8 cellular contexts compared by ENCODE assay signal in the genomic region with DNA sequence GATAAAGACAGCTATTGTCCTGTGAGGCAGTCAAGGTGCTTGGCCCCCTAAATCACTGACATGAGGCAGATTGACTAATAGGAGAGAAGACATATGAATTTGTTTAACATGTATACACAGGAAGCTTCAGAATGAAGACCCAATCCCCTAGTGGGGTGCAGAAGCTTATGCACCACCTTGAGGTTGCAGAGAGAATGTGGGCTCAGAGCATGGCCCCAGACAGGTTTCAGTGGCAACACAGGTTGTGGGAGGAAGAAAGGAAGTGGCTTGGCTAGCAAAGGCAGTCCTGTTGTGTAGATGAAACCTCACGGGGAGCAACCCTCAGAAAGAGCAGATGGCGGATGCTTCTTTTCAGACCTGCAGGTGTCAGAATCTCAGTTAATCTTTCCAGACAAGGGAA. TPM values are rescaled to one million over a fixed set of nuclear protein-coding genes. Genes with fewer than 3 reads are reported as not detected.
DNase-seq lines count a peak whose midpoint lies in the region; ATAC-seq and TF ChIP-seq lines count a peak whose summit lies in the region.

No MANE protein-coding gene starts in this region.

- H3K9me3 ChIP-seq in right cardiac atrium (ENCODE audit: control insufficient read depth, low read length), result no peaks in the 10 kb centered on the region
- H3K9me3 ChIP-seq in naive thymus-derived CD4-positive, alpha-beta T cell (ENCODE audit: control insufficient read depth in 2 of 3, low read length in 3 of 3), result no peaks in the 10 kb centered on the region
- no peaks in the 10 kb centered on the region for H3K9me3 ChIP-seq in mesenchymal stem cell (ENCODE audit: control insufficient read depth, low read length)

- H3K23ac ChIP-seq in mesenchymal stem cell (ENCODE audit: low read length in 2 of 2), result no peak overlapping the region

- H3K27me3 ChIP-seq in right cardiac atrium (ENCODE audit: control insufficient read depth, insufficient read depth) (no peaks in the 10 kb centered on the region), foreskin keratinocyte (peaks cover 26% of the 10 kb centered on the region), mesenchymal stem cell (ENCODE audit: control insufficient read depth in 1 of 2, insufficient read depth in 1 of 2, low read length in 2 of 2) (peaks cover 7 to 23% of the 10 kb centered on the region in 2 experiments)
- no peaks in the 10 kb centered on the region for H3K27me3 ChIP-seq in naive thymus-derived CD4-positive, alpha-beta T cell (ENCODE audit: control insufficient read depth in 2 of 2, insufficient read depth in 2 of 2, low read length in 2 of 2)

- H4K91ac ChIP-seq in mesenchymal stem cell (ENCODE audit: low read length), result no peak overlapping the region

- DNase-seq in left cardiac atrium (no peak), right cardiac atrium (no peak), foreskin keratinocyte (no peak), GF-D8 (lab: John Stamatoyannopoulos, UW) (no peak), mesenchymal stem cell (no peak)
- DNase-seq in activated CD8-positive, alpha-beta T cell treated with anti-CD3 and anti-CD28 coated beads for 36 hours, result peak; percentile 86
- peak; percentile 18 to 89 (median 78) for DNase-seq in naive thymus-derived CD4-positive, alpha-beta T cell

- H3K36me3 Mint-ChIP-seq in activated CD8-positive, alpha-beta T cell treated with anti-CD3 and anti-CD28 coated beads for 36 hours (ENCODE audit: low read depth), result no peaks in the 10 kb centered on the region
- H3K36me3 Mint-ChIP-seq in naive thymus-derived CD4-positive, alpha-beta T cell, result peaks cover 0 to 2% (median 0%) of the 10 kb centered on the region in 5 donors

- H2AFZ ChIP-seq in mesenchymal stem cell (ENCODE audit: low read depth, low read length), result no peak overlapping the region

- peak overlapping the region in 1 of 2 experiments; percentile 55 for H3K14ac ChIP-seq in mesenchymal stem cell (ENCODE audit: low read length in 2 of 2)

- H3K4me2 ChIP-seq in mesenchymal stem cell (ENCODE audit: low read length, poor library complexity, severe bottlenecking), result no peak overlapping the region

- CTCF ChIA-PET in activated CD8-positive, alpha-beta T cell treated with anti-CD3 and anti-CD28 coated beads for 36 hours (lab: Charles Lee), result interaction anchor here (0.8 to 3.2 kb wide), 14 partner anchors 9 to 319 kb away, joined by 3 to 18 read pairs (median 4); a partner anchor contains a TSS
- CTCF ChIA-PET in naive thymus-derived CD4-positive, alpha-beta T cell (lab: Charles Lee), result interaction anchor here (0.7 to 1.7 kb wide), 6 partner anchors 16 to 440 kb away, joined by 3 to 31 read pairs (median 6); a partner anchor contains a TSS

- H3K79me1 ChIP-seq in mesenchymal stem cell (replicated peaks; ENCODE audit: low read length, poor library complexity, severe bottlenecking), result no peaks in the 10 kb centered on the region

- H4K8ac ChIP-seq in mesenchymal stem cell (ENCODE audit: low read length), result no peak overlapping the region

- H3K4me1 ChIP-seq in right cardiac atrium (ENCODE audit: control insufficient read depth, insufficient read depth, low read length), result no peaks in the 10 kb centered on the region
- H3K4me1 ChIP-seq in naive thymus-derived CD4-positive, alpha-beta T cell (ENCODE audit: control insufficient read depth in 2 of 2, insufficient read depth in 2 of 2, low read length in 2 of 2), result peaks cover 16 to 26% of the 10 kb centered on the region in 2 donors
- H3K4me1 ChIP-seq in foreskin keratinocyte, result peaks cover 4% of the 10 kb centered on the region
- H3K4me1 ChIP-seq in mesenchymal stem cell (ENCODE audit: control insufficient read depth, insufficient read depth, low read depth, low read length), result peaks cover 3% of the 10 kb centered on the region

- no peaks in the 10 kb centered on the region for H3K36me3 ChIP-seq in naive thymus-derived CD4-positive, alpha-beta T cell (ENCODE audit: control insufficient read depth in 2 of 3, insufficient read depth in 3 of 3, low read length in 3 of 3)
- H3K36me3 ChIP-seq in mesenchymal stem cell (ENCODE audit: control insufficient read depth in 1 of 2, insufficient read depth in 2 of 2, low read depth in 1 of 2, low read length in 2 of 2), result no peaks in the 10 kb centered on the region

- peaks cover 31% of the 10 kb centered on the region for H3K4me1 Mint-ChIP-seq in activated CD8-positive, alpha-beta T cell treated with anti-CD3 and anti-CD28 coated beads for 36 hours (ENCODE audit: low read depth)
- H3K4me1 Mint-ChIP-seq in naive thymus-derived CD4-positive, alpha-beta T cell, result peaks cover 26 to 41% (median 35%) of the 10 kb centered on the region in 7 donors

- no peak overlapping the region for H3K18ac ChIP-seq in mesenchymal stem cell (ENCODE audit: low read depth in 1 of 2, low read length in 2 of 2)

- no peak overlapping the region for H3K4ac ChIP-seq in mesenchymal stem cell (ENCODE audit: low read depth in 1 of 2, low read length in 2 of 2)

- no peak overlapping the region for H3K4me3 Mint-ChIP-seq in activated CD8-positive, alpha-beta T cell treated with anti-CD3 and anti-CD28 coated beads for 36 hours
- H3K4me3 Mint-ChIP-seq in naive thymus-derived CD4-positive, alpha-beta T cell, result peak overlapping the region; percentile 41 to 74 (median 58)

- intact Hi-C loops in left cardiac atrium (cut with DNase I), result no loop called here
- intact Hi-C loops in right cardiac atrium (cut with DNase I), result no loop called here
- intact Hi-C loops in activated CD8-positive, alpha-beta T cell treated with anti-CD3 and anti-CD28 coated beads for 36 hours (cut with micrococcal nuclease), result no loop called here
- intact Hi-C loops in naive thymus-derived CD4-positive, alpha-beta T cell (cut with micrococcal nuclease), result loop anchor here (1.0 kb wide), 4 partner anchors 20 to 259 kb away; a partner anchor contains a TSS

- no peak overlapping the region for H3K4me3 ChIP-seq in right cardiac atrium (ENCODE audit: low read length)
- H3K4me3 ChIP-seq in naive thymus-derived CD4-positive, alpha-beta T cell (ENCODE audit: low read length), result no peak overlapping the region
- H3K4me3 ChIP-seq in mesenchymal stem cell (ENCODE audit: insufficient read depth in 1 of 2, low read depth in 1 of 2, low read length in 2 of 2), result no peak overlapping the region

- no peak overlapping the region for H3K9ac ChIP-seq in mesenchymal stem cell (ENCODE audit: low read length)

- 66% methylated on average over 2 of the region's 2 CpGs for WGBS in right cardiac atrium
- 77% methylated on average over 2 of the region's 2 CpGs for WGBS in mesenchymal stem cell

- no peaks in the 10 kb centered on the region for H3K9me3 Mint-ChIP-seq in activated CD8-positive, alpha-beta T cell treated with anti-CD3 and anti-CD28 coated beads for 36 hours
- no peaks in the 10 kb centered on the region for H3K9me3 Mint-ChIP-seq in naive thymus-derived CD4-positive, alpha-beta T cell

- TF ChIP-seq CTCF in activated CD8-positive, alpha-beta T cell treated with anti-CD3 and anti-CD28 coated beads for 36 hours (IDR thresholded peaks at IDR 0.05), result peak; percentile 61
- no peak for TF ChIP-seq CTCF in foreskin keratinocyte (conservative IDR thresholded peaks at IDR 0.05)

- H3K27ac ChIP-seq in right cardiac atrium (ENCODE audit: low read length) (no peak overlapping the region), foreskin keratinocyte (no peak overlapping the region), mesenchymal stem cell (ENCODE audit: low read length, poor library complexity, severe bottlenecking) (no peak overlapping the region)
- no peak overlapping the region for H3K27ac ChIP-seq in naive thymus-derived CD4-positive, alpha-beta T cell (ENCODE audit: low read depth, low read length)

- ATAC-seq in left cardiac atrium (peak; percentile 31 to 41), right cardiac atrium (no peak), HG03432 (IDR thresholded peaks at IDR 0.05; ENCODE audit: unreplicated experiment) (peak; percentile 100), foreskin keratinocyte (no peak)
- ATAC-seq in activated CD8-positive, alpha-beta T cell treated with anti-CD3 and anti-CD28 coated beads for 36 hours, result peak; percentile 99
- peak; percentile 98 for ATAC-seq in naive thymus-derived CD4-positive, alpha-beta T cell

- no peak overlapping the region for H2BK120ac ChIP-seq in mesenchymal stem cell (ENCODE audit: low read depth, low read length)

- H3K27ac Mint-ChIP-seq in activated CD8-positive, alpha-beta T cell treated with anti-CD3 and anti-CD28 coated beads for 36 hours, result peak overlapping the region; percentile 12
- peak overlapping the region; percentile 64 to 96 (median 83) for H3K27ac Mint-ChIP-seq in naive thymus-derived CD4-positive, alpha-beta T cell

- H2BK12ac ChIP-seq in mesenchymal stem cell (ENCODE audit: low read length in 2 of 2), result no peak overlapping the region

- H3K27me3 Mint-ChIP-seq in activated CD8-positive, alpha-beta T cell treated with anti-CD3 and anti-CD28 coated beads for 36 hours, result no peaks in the 10 kb centered on the region
- H3K27me3 Mint-ChIP-seq in naive thymus-derived CD4-positive, alpha-beta T cell, result peaks cover 0 to 51% (median 0%) of the 10 kb centered on the region in 5 donors

- POLR2A ChIA-PET in activated CD8-positive, alpha-beta T cell treated with anti-CD3 and anti-CD28 coated beads for 36 hours (lab: Charles Lee), result interaction anchor here (0.6 to 0.8 kb wide), 2 partner anchors 19 to 24 kb away, joined by 3 read pairs; no protein-coding TSS in a partner anchor
- POLR2A ChIA-PET in naive thymus-derived CD4-positive, alpha-beta T cell (lab: Charles Lee), result interaction anchor here (0.6 to 2.4 kb wide), 9 partner anchors 20 to 978 kb away, joined by 3 to 23 read pairs (median 3); a partner anchor contains a TSS

- H2BK15ac ChIP-seq in mesenchymal stem cell (ENCODE audit: low read depth, poor library complexity, severe bottlenecking), result no peak overlapping the region

- no peak overlapping the region for H2AK5ac ChIP-seq in mesenchymal stem cell (ENCODE audit: low read length, severe bottlenecking)

- H2BK5ac ChIP-seq in mesenchymal stem cell (ENCODE audit: low read depth, low read length, poor library complexity, severe bottlenecking), result no peak overlapping the region

RNA-seq across cellular contexts. Expression of a gene that starts 37.0 kb away (rescaled TPM):
- total RNA-seq in left cardiac atrium (10 to 100 TPM; 52.9 to 61.1 TPM), right cardiac atrium (10 to 100 TPM; 50.2 to 61.6 (median 56.4) TPM), foreskin keratinocyte (114 and 122 TPM in 2 replicates)
- polyA plus RNA-seq in right cardiac atrium (34.2 TPM), foreskin keratinocyte (56.7 and 64.6 TPM in 2 replicates)
- 100 to 1,000 TPM; 203 to 206 TPM for total RNA-seq in activated CD8-positive, alpha-beta T cell treated with anti-CD3 and anti-CD28 coated beads for 36 hours
- total RNA-seq in naive thymus-derived CD4-positive, alpha-beta T cell, result 100 to 1,000 TPM in 2 of 5 experiments, 10 to 100 TPM in 3; 63.6 to 165 (median 89.3) TPM
- polyA plus RNA-seq in naive thymus-derived CD4-positive, alpha-beta T cell, result 10 to 100 TPM; 85.6 to 95.1 TPM
- polyA plus RNA-seq in mesenchymal stem cell (2013, experiment 1 of 2), result 64.4 TPM
- 59.8 TPM for polyA plus RNA-seq in mesenchymal stem cell (2013, experiment 2 of 2)

Comparison
In these comparisons a context has a peak if more than half of its experiments do, and no peak if none do; other contexts are left out.
1. ATAC-seq: peak in left cardiac atrium (2 of 2), HG03432 (single experiment), activated CD8-positive, alpha-beta T cell treated with anti-CD3 and anti-CD28 coated beads for 36 hours (single experiment) and naive thymus-derived CD4-positive, alpha-beta T cell (single experiment); none in right cardiac atrium (0 of 2) and foreskin keratinocyte (single experiment).
2. DNase-seq: peak in activated CD8-positive, alpha-beta T cell treated with anti-CD3 and anti-CD28 coated beads for 36 hours (single experiment) and naive thymus-derived CD4-positive, alpha-beta T cell (9 of 9); none in left cardiac atrium (single experiment), right cardiac atrium (0 of 3), foreskin keratinocyte (0 of 2), GF-D8 (single experiment) and mesenchymal stem cell (single experiment).
3. intact Hi-C loops: an anchor here in naive thymus-derived CD4-positive, alpha-beta T cell (1.0 kb wide); none called in left cardiac atrium, right cardiac atrium and activated CD8-positive, alpha-beta T cell treated with anti-CD3 and anti-CD28 coated beads for 36 hours.